Comparison of ENCODE assay signal across 8 cellular contexts in the genomic region with DNA sequence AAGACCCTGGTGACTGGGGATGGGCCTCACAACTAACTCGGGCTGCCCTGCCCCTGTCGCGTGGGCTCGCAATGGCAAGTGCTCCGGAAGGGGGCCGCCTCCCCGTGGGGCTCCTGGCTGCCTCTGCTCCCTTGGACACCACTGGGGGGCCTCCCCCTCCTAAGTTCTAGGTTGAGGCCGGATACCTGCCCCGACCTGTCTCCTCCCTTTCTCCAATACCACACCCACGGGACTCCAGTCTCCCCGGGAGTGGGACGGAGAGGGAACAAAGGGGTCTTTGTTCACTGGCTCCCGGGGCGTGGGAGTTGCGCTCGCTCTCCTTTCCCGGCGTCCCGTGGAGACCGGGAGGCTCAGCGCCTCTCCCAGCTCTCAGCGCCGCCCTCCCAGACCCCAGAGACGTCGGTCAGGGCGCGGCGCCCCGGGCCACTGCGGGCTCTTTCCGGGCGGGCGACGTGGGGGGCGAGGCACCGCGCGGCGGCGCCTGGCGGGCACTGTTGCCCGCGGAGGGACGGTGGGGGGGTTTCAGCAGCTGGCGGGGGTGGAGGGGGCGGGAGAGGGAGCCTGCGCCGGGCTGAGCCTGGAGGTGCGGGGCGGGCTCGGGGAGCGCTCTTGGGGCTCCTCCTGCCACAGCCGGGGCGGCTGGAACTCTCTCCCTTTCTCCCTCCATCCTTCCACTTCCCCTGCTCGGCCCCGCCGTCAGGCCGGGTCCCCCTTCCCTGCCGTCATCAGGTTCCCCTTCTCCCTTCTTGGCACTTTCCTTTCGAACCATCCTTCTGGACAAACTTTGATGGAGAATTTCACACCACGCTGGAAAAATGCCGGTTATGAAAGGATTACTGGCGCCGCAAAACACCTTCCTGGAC. TPM values are rescaled to one million over a fixed set of nuclear protein-coding genes. Genes with fewer than 3 reads are reported as not detected.
DNase-seq lines count a peak whose midpoint lies in the region; ATAC-seq and TF ChIP-seq lines count a peak whose summit lies in the region.

TSS of gene KCNH8 (plus strand) at position 606 of the 863 bp plus-strand sequence. CDS start at position 816, 210 bp downstream.

- peak within 1 kb of the TSS; percentile 63 for H3K4me3 ChIP-seq in SJCRH30
- H3K4me3 ChIP-seq in liver (ENCODE audit: low read depth in 1 of 3, low read length in 3 of 3), result peak within 1 kb of the TSS in 2 of 3 donors; percentile 69 to 78

- H3K27ac Mint-ChIP-seq in central memory CD8-positive, alpha-beta T cell (ENCODE audit: low read depth), result peak within 1 kb of the TSS; percentile 71
- peak within 1 kb of the TSS; percentile 38 to 89 for H3K27ac Mint-ChIP-seq in stimulated activated naive CD8-positive, alpha-beta T cell treated with anti-CD3 and anti-CD28 coated beads, Interleukin-15, amount 100 ng/mL, for 72 hours

- no peak for TF ChIP-seq CTCF in liver (IDR thresholded peaks at IDR 0.05; ENCODE audit: low read depth, low read length, missing input control)

- H3K9me3 ChIP-seq in SJCRH30 (replicated peaks), result no peaks in the 10 kb centered on the region
- peaks cover 0 to 5% (median 3%) of the 10 kb centered on the region in 4 donors for H3K9me3 ChIP-seq in liver (ENCODE audit: control insufficient read depth in 4 of 4, low read length in 3 of 4)

- H3K27me3 Mint-ChIP-seq in central memory CD8-positive, alpha-beta T cell, result peaks cover 10% of the 10 kb centered on the region
- H3K27me3 Mint-ChIP-seq in stimulated activated naive CD8-positive, alpha-beta T cell treated with anti-CD3 and anti-CD28 coated beads, Interleukin-15, amount 100 ng/mL, for 72 hours, result peaks cover 25% of the 10 kb centered on the region

- H3K27ac ChIP-seq in SJCRH30, result no peak within 1 kb of the TSS
- no peak within 1 kb of the TSS for H3K27ac ChIP-seq in liver (ENCODE audit: low read depth in 1 of 2, low read length in 2 of 2)

- no peaks in the 10 kb centered on the region for H3K36me3 ChIP-seq in SJCRH30
- no peaks in the 10 kb centered on the region for H3K36me3 ChIP-seq in liver (ENCODE audit: control insufficient read depth in 4 of 4, insufficient read depth in 3 of 4, low read depth in 1 of 4, low read length in 3 of 4)

- peak within 1 kb of the TSS; percentile 89 for H3K4me3 Mint-ChIP-seq in central memory CD8-positive, alpha-beta T cell
- H3K4me3 Mint-ChIP-seq in stimulated activated naive CD8-positive, alpha-beta T cell treated with anti-CD3 and anti-CD28 coated beads, Interleukin-15, amount 100 ng/mL, for 72 hours, result peak within 1 kb of the TSS; percentile 92 to 97

- H3K27me3 ChIP-seq in SJCRH30, result no peaks in the 10 kb centered on the region
- H3K27me3 ChIP-seq in liver (ENCODE audit: control insufficient read depth in 4 of 4, insufficient read depth in 4 of 4, low read length in 3 of 4), result peaks cover 0 to 4% (median 0%) of the 10 kb centered on the region in 4 donors

- H3K9ac ChIP-seq in liver (ENCODE audit: low read depth in 1 of 2, low read length in 2 of 2), result no peak within 1 kb of the TSS

- H3K4me1 ChIP-seq in SJCRH30 (no peaks in the 10 kb centered on the region), liver (ENCODE audit: control insufficient read depth in 4 of 4, insufficient read depth in 4 of 4, low read length in 3 of 4) (peaks cover 8 to 19% (median 13%) of the 10 kb centered on the region in 4 donors)

- WGBS in liver, result 4% methylated on average over 64 of the region's 64 CpGs

- H3K9me3 Mint-ChIP-seq in central memory CD8-positive, alpha-beta T cell, result no peaks in the 10 kb centered on the region
- H3K9me3 Mint-ChIP-seq in stimulated activated naive CD8-positive, alpha-beta T cell treated with anti-CD3 and anti-CD28 coated beads, Interleukin-15, amount 100 ng/mL, for 72 hours, result peaks cover 0 to 8% of the 10 kb centered on the region in 2 donors

- ATAC-seq in central memory CD8-positive, alpha-beta T cell (replicated peaks; ENCODE audit: extremely low read depth, poor library complexity, severe bottlenecking), result no peak
- peak; percentile 53 for ATAC-seq in stimulated activated naive CD8-positive, alpha-beta T cell treated with anti-CD3 and anti-CD28 coated beads, Interleukin-15, amount 100 ng/mL, for 72 hours

- peaks cover 4% of the 10 kb centered on the region for H3K36me3 Mint-ChIP-seq in central memory CD8-positive, alpha-beta T cell (ENCODE audit: insufficient read depth)

- H3K4me1 Mint-ChIP-seq in central memory CD8-positive, alpha-beta T cell, result peaks cover 24% of the 10 kb centered on the region
- peaks cover 30% of the 10 kb centered on the region for H3K4me1 Mint-ChIP-seq in stimulated activated naive CD8-positive, alpha-beta T cell treated with anti-CD3 and anti-CD28 coated beads, Interleukin-15, amount 100 ng/mL, for 72 hours

- TF ChIP-seq RAD21 in liver (IDR thresholded peaks at IDR 0.05), result no peak

- peak; percentile 9 to 21 for DNase-seq in stimulated activated CD4-positive, alpha-beta T cell treated with anti-CD3 and anti-CD28 coated beads, Interleukin-2, amount 100 ng/mL, for 24 hours
- no peak for DNase-seq in stimulated activated CD4-positive, alpha-beta T cell treated with anti-CD3 and anti-CD28 coated beads, Interleukin-2, amount 100 ng/mL, for 48 hours
- DNase-seq in SJCRH30 (peak; percentile 8 to 17), NCI-H226 (no peak), NOMO-1 treated with dmso at 0.1 percent for 144 hours (lab: John Stamatoyannopoulos, UW; ENCODE audit: unreplicated experiment) (no peak)
- DNase-seq in central memory CD8-positive, alpha-beta T cell (ENCODE audit: low spot score in 2 of 2), result no peak
- DNase-seq in stimulated activated naive CD8-positive, alpha-beta T cell treated with anti-CD3 and anti-CD28 coated beads, Interleukin-15, amount 100 ng/mL, for 72 hours, result peak; percentile 20 to 36

TF ChIP-seq in liver, 16 proteins besides CTCF, POLR2A, EP300 and RAD21:
- TF ChIP-seq, protein P1, sequence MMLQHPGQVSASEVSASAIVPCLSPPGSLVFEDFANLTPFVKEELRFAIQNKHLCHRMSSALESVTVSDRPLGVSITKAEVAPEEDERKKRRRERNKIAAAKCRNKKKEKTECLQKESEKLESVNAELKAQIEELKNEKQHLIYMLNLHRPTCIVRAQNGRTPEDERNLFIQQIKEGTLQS (IDR thresholded peaks at IDR 0.05), result no peak
- no peak for TF ChIP-seq FOXA1 (IDR thresholded peaks at IDR 0.05)
- TF ChIP-seq RXRA (IDR thresholded peaks at IDR 0.05), result no peak
- no peak for TF ChIP-seq FOXA2 (IDR thresholded peaks at IDR 0.05)
- TF ChIP-seq, protein P2, sequence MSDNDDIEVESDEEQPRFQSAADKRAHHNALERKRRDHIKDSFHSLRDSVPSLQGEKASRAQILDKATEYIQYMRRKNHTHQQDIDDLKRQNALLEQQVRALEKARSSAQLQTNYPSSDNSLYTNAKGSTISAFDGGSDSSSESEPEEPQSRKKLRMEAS (IDR thresholded peaks at IDR 0.05), result no peak
- no peak for TF ChIP-seq JUND (IDR thresholded peaks at IDR 0.05)
- TF ChIP-seq EGR1 (IDR thresholded peaks at IDR 0.05; ENCODE audit: low read depth in 2 of 2), result no peak
- no peak for TF ChIP-seq GABPA (IDR thresholded peaks at IDR 0.05 in 1 of 2, conservative IDR thresholded peaks at IDR 0.05 in 1 of 2)
- no peak for TF ChIP-seq SP1 (IDR thresholded peaks at IDR 0.05)
- TF ChIP-seq HNF4G (IDR thresholded peaks at IDR 0.05), result no peak
- no peak for TF ChIP-seq YY1 (IDR thresholded peaks at IDR 0.05)
- TF ChIP-seq NR2F2 (IDR thresholded peaks at IDR 0.05), result no peak
- TF ChIP-seq, protein P3, sequence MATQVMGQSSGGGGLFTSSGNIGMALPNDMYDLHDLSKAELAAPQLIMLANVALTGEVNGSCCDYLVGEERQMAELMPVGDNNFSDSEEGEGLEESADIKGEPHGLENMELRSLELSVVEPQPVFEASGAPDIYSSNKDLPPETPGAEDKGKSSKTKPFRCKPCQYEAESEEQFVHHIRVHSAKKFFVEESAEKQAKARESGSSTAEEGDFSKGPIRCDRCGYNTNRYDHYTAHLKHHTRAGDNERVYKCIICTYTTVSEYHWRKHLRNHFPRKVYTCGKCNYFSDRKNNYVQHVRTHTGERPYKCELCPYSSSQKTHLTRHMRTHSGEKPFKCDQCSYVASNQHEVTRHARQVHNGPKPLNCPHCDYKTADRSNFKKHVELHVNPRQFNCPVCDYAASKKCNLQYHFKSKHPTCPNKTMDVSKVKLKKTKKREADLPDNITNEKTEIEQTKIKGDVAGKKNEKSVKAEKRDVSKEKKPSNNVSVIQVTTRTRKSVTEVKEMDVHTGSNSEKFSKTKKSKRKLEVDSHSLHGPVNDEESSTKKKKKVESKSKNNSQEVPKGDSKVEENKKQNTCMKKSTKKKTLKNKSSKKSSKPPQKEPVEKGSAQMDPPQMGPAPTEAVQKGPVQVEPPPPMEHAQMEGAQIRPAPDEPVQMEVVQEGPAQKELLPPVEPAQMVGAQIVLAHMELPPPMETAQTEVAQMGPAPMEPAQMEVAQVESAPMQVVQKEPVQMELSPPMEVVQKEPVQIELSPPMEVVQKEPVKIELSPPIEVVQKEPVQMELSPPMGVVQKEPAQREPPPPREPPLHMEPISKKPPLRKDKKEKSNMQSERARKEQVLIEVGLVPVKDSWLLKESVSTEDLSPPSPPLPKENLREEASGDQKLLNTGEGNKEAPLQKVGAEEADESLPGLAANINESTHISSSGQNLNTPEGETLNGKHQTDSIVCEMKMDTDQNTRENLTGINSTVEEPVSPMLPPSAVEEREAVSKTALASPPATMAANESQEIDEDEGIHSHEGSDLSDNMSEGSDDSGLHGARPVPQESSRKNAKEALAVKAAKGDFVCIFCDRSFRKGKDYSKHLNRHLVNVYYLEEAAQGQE (IDR thresholded peaks at IDR 0.05), result no peak
- TF ChIP-seq HNF4A (conservative IDR thresholded peaks at IDR 0.05), result no peak
- no peak for TF ChIP-seq TAF1 (conservative IDR thresholded peaks at IDR 0.05)
- TF ChIP-seq, protein P4, sequence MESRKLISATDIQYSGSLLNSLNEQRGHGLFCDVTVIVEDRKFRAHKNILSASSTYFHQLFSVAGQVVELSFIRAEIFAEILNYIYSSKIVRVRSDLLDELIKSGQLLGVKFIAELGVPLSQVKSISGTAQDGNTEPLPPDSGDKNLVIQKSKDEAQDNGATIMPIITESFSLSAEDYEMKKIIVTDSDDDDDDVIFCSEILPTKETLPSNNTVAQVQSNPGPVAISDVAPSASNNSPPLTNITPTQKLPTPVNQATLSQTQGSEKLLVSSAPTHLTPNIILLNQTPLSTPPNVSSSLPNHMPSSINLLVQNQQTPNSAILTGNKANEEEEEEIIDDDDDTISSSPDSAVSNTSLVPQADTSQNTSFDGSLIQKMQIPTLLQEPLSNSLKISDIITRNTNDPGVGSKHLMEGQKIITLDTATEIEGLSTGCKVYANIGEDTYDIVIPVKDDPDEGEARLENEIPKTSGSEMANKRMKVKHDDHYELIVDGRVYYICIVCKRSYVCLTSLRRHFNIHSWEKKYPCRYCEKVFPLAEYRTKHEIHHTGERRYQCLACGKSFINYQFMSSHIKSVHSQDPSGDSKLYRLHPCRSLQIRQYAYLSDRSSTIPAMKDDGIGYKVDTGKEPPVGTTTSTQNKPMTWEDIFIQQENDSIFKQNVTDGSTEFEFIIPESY (IDR thresholded peaks at IDR 0.05), result no peak

RNA-seq across cellular contexts. Expression of gene KCNH8, which starts in this region (rescaled TPM):
- total RNA-seq in SJCRH30 (2014; rRNA removed; shearing (Covaris generic)), result 0.05 TPM in 1 of 2 replicates, not detected in the other
- under 1 TPM; 0.05 to 0.08 TPM for total RNA-seq in liver
- polyA plus RNA-seq in liver, result under 1 TPM in 1 of 2 donors, not detected in 1; 0.02 TPM

Comparison
In these comparisons a context has a peak if more than half of its experiments do, and no peak if none do; other contexts are left out.
1. DNase-seq: peak in stimulated activated CD4-positive, alpha-beta T cell treated with anti-CD3 and anti-CD28 coated beads, Interleukin-2, amount 100 ng/mL, for 24 hours (2 of 2) and stimulated activated naive CD8-positive, alpha-beta T cell treated with anti-CD3 and anti-CD28 coated beads, Interleukin-15, amount 100 ng/mL, for 72 hours (2 of 2); none in stimulated activated CD4-positive, alpha-beta T cell treated with anti-CD3 and anti-CD28 coated beads, Interleukin-2, amount 100 ng/mL, for 48 hours (0 of 2), central memory CD8-positive, alpha-beta T cell (0 of 2), NCI-H226 (single experiment) and NOMO-1 treated with dmso at 0.1 percent for 144 hours (single experiment).
2. Peak in DNase-seq and H3K4me3 ChIP-seq in SJCRH30; RNA of the gene not detected or under 1 TPM.